Comparison of ENCODE assay signal across 21 cellular contexts in genomic region chr6:46377209-46377608, GRCh38.
DNase-seq lines count a peak whose midpoint lies in the region; ATAC-seq, FAIRE-seq and TF ChIP-seq lines count a peak whose summit lies in the region.
"Had no signal": no experiment of that assay in that cellular context is flagged by ENCODE, and none has a peak within 500 bp of the region (broad histone marks: within the 10 kb centered on the region; RNA-seq: fewer than 3 reads in every experiment).

No MANE protein-coding gene starts in this region.

- DNase-seq in GM12891 (ENCODE audit: insufficient read length, low spot score): no peak
- DNase-seq in GM12878 (ENCODE audit: low read depth, low spot score): no peak
- DNase-seq in lower lobe of right lung: no peak
- no peak for DNase-seq in HPDE6-E6E7 (ENCODE audit: extremely low spot score)
- DNase-seq: activated CD4-positive, alpha-beta memory T cell treated with anti-CD3 and anti-CD28 coated beads, Interleukin-2, amount 10 ng/mL, durations not matched to agents 7 days and 5 days; activated naive CD4-positive, alpha-beta T cell treated with Interleukin-2 at 50 U/mL for 16 hours; activated T-cell treated with anti-CD3 and anti-CD28 coated beads, Interleukin-2, amount 50 U/mL, for 24 hours; Calu3; cerebellar nuclear complex; left ventricle myocardium superior; mucosa of descending colon; NCI-H1105; NCI-H2171; NCI-H526 treated with DMSO at 0.1 percent for 48 hours; T-helper 17 cell; upper lobe of left lung had no signal

- ATAC-seq in HG02981 (IDR thresholded peaks at IDR 0.05; ENCODE audit: unreplicated experiment) (peak; percentile 4), GM12878 (no peak), lower lobe of right lung (no peak), HG02798 (IDR thresholded peaks at IDR 0.05; ENCODE audit: poor library complexity, unreplicated experiment) (no peak)
- no peak for ATAC-seq in stimulated activated memory B cell treated with anti-CD40 and anti-IgM and Interleukin-4, amounts not matched to agents 10 μg/mL and 1 μg/mL and 100 μg/mL, for 72 hours

- no peaks in the 10 kb centered on the region for H3K27me3 Mint-ChIP-seq in stimulated activated memory B cell treated with anti-CD40 and anti-IgM and Interleukin-4, amounts not matched to agents 10 μg/mL and 1 μg/mL and 100 μg/mL, for 72 hours
- H3K27me3 Mint-ChIP-seq: activated CD4-positive, alpha-beta memory T cell treated with anti-CD3 and anti-CD28 coated beads, Interleukin-2, amount 10 ng/mL, durations not matched to agents 7 days and 5 days had no signal

- SMC1A ChIA-PET in GM12878 (lab: Charles Lee; ENCODE audit: uncharacterized antibody, unreplicated experiment): interaction anchor here (1.1 kb wide), 1 partner anchor 119 kb away, joined by 3 read pairs; no protein-coding TSS in a partner anchor

- WGBS in GM12878 (ENCODE audit: insufficient coverage, insufficient replicate concordance, low lambda C conversion rate, missing lambda C conversion rate): 40% methylated on average over 8 of the region's 8 CpGs

- in situ Hi-C loops in GM12878 (cut with MboI): no loop called here

- peak; percentile 5 for FAIRE-seq in GM12891 (lab: Jason Lieb, UNC)
- FAIRE-seq in GM12878 (lab: Jason Lieb, UNC): no peak

- CTCF ChIA-PET in GM12878 (lab: Yijun Ruan, JAX): no interaction called here

- no peak overlapping the region for H3K9ac ChIP-seq in GM12878 (ENCODE audit: control insufficient read depth, insufficient read depth, low read length)

- H3K4me2 ChIP-seq in GM12878 (ENCODE audit: control insufficient read depth, insufficient read depth): peak overlapping the region; percentile 50

- intact Hi-C loops in GM12878 (cut with micrococcal nuclease; ENCODE audit: unreplicated experiment): no loop called here
- intact Hi-C loops in lower lobe of right lung (cut with DNase I): no loop called here

- H3K27ac ChIP-seq in GM12878 (ENCODE audit: control insufficient read depth, insufficient read depth): peak overlapping the region; percentile 22; the same call in 1 of the 2 replicates
- H3K27ac ChIP-seq in lower lobe of right lung: no peak overlapping the region
- H3K27ac ChIP-seq: SJSA1, upper lobe of left lung had no signal

- POLR2A ChIA-PET in GM12878 (lab: Charles Lee): no interaction called here

- peak overlapping the region; percentile 24 for H2AFZ ChIP-seq in GM12878 (ENCODE audit: control insufficient read depth, low read depth, low read length)

- BruUV-seq in GM12878 (replicated peaks; lab: Mats Ljungman, UMichigan): no TSS peak

- peaks cover 4% of the 10 kb centered on the region for H3K9me3 Mint-ChIP-seq in stimulated activated memory B cell treated with anti-CD40 and anti-IgM and Interleukin-4, amounts not matched to agents 10 μg/mL and 1 μg/mL and 100 μg/mL, for 72 hours
- H3K9me3 Mint-ChIP-seq: activated CD4-positive, alpha-beta memory T cell treated with anti-CD3 and anti-CD28 coated beads, Interleukin-2, amount 10 ng/mL, durations not matched to agents 7 days and 5 days; activated T-cell treated with anti-CD3 and anti-CD28 coated beads, Interleukin-2, amount 50 U/mL, for 24 hours had no signal

- H3K36me3 ChIP-seq in GM12878 (ENCODE audit: control insufficient read depth in 2 of 2, insufficient read depth in 2 of 2, low read length in 1 of 2) (no peaks in the 10 kb centered on the region), lower lobe of right lung (no peaks in the 10 kb centered on the region)
- H3K36me3 ChIP-seq: right atrium auricular region, SJSA1, upper lobe of left lung had no signal

- no peaks in the 10 kb centered on the region for H3K27me3 ChIP-seq in GM12878 (replicated peaks in 1 of 2; ENCODE audit: control insufficient read depth in 2 of 2, insufficient read depth in 2 of 2, low read length in 1 of 2)
- H3K27me3 ChIP-seq in lower lobe of right lung (ENCODE audit: low read depth): no peaks in the 10 kb centered on the region
- H3K27me3 ChIP-seq: right atrium auricular region, SJSA1, upper lobe of left lung had no signal

- H3K27ac Mint-ChIP-seq in stimulated activated memory B cell treated with anti-CD40 and anti-IgM and Interleukin-4, amounts not matched to agents 10 μg/mL and 1 μg/mL and 100 μg/mL, for 72 hours: peak overlapping the region; percentile 76
- H3K27ac Mint-ChIP-seq: activated CD4-positive, alpha-beta memory T cell treated with anti-CD3 and anti-CD28 coated beads, Interleukin-2, amount 10 ng/mL, durations not matched to agents 7 days and 5 days; activated T-cell treated with anti-CD3 and anti-CD28 coated beads, Interleukin-2, amount 50 U/mL, for 24 hours; T-helper 17 cell had no signal

- H4K20me1 ChIP-seq in GM12878 (ENCODE audit: control insufficient read depth, insufficient read depth): no peaks in the 10 kb centered on the region

- H3K4me3 ChIP-seq in GM12878: no peak overlapping the region
- no peak overlapping the region for H3K4me3 ChIP-seq in lower lobe of right lung
- H3K4me3 ChIP-seq: mucosa of descending colon, right atrium auricular region, SJSA1, upper lobe of left lung had no signal

- TF ChIP-seq CTCF in GM12878 (IDR thresholded peaks at IDR 0.05 in 2 of 3, conservative IDR thresholded peaks at IDR 0.05 in 1 of 3; ENCODE audit: control insufficient read depth in 2 of 3, extremely low read depth in 1 of 3, insufficient read depth in 1 of 3, low read depth in 3 of 3, low read length in 3 of 3): no peak
- no peak for TF ChIP-seq CTCF in lower lobe of right lung (IDR thresholded peaks at IDR 0.05)

- H3K4me3 Mint-ChIP-seq in stimulated activated memory B cell treated with anti-CD40 and anti-IgM and Interleukin-4, amounts not matched to agents 10 μg/mL and 1 μg/mL and 100 μg/mL, for 72 hours: peak overlapping the region; percentile 31
- H3K4me3 Mint-ChIP-seq: activated CD4-positive, alpha-beta memory T cell treated with anti-CD3 and anti-CD28 coated beads, Interleukin-2, amount 10 ng/mL, durations not matched to agents 7 days and 5 days; activated T-cell treated with anti-CD3 and anti-CD28 coated beads, Interleukin-2, amount 50 U/mL, for 24 hours had no signal

- peaks cover 48% of the 10 kb centered on the region for H3K4me1 Mint-ChIP-seq in stimulated activated memory B cell treated with anti-CD40 and anti-IgM and Interleukin-4, amounts not matched to agents 10 μg/mL and 1 μg/mL and 100 μg/mL, for 72 hours
- H3K4me1 Mint-ChIP-seq: T-helper 17 cell had no signal

- no peaks in the 10 kb centered on the region for H3K36me3 Mint-ChIP-seq in stimulated activated memory B cell treated with anti-CD40 and anti-IgM and Interleukin-4, amounts not matched to agents 10 μg/mL and 1 μg/mL and 100 μg/mL, for 72 hours

- TF ChIP-seq RAD21 in GM12878 (IDR thresholded peaks at IDR 0.05; ENCODE audit: insufficient read depth, low read depth, low read length): no peak

- H3K79me2 ChIP-seq in GM12878 (ENCODE audit: control insufficient read depth, insufficient read depth, low read length): no peaks in the 10 kb centered on the region

- no peaks in the 10 kb centered on the region; the same call in 2 of the 3 replicates for H3K9me3 ChIP-seq in GM12878 (replicated peaks; ENCODE audit: control insufficient read depth, insufficient read depth, low read length)
- no peaks in the 10 kb centered on the region for H3K9me3 ChIP-seq in lower lobe of right lung
- H3K9me3 ChIP-seq: mucosa of descending colon, right atrium auricular region, SJSA1, upper lobe of left lung had no signal

- H3K4me1 ChIP-seq in GM12878 (ENCODE audit: control insufficient read depth, insufficient read depth, low read length) (peaks cover 19% of the 10 kb centered on the region), lower lobe of right lung (peaks cover 18% of the 10 kb centered on the region)

- TF ChIP-seq POLR2A in GM12891 (IDR thresholded peaks at IDR 0.05; ENCODE audit: low read depth, low read length): no peak
- no peak for TF ChIP-seq POLR2A in GM12878 (IDR thresholded peaks at IDR 0.05; ENCODE audit: low read depth, low read length)

- no peak for TF ChIP-seq EP300 in GM12878 (IDR thresholded peaks at IDR 0.05; ENCODE audit: borderline replicate concordance in 1 of 2, control insufficient read depth in 1 of 2, low read depth in 2 of 2, low read length in 2 of 2)

- RAD21 ChIA-PET in GM12878 (lab: Charles Lee; ENCODE audit: unreplicated experiment): interaction anchor here (0.9 kb wide), 1 partner anchor 156 kb away, joined by 3 read pairs; no protein-coding TSS in a partner anchor

TF ChIP-seq in GM12891, 5 proteins besides CTCF, POLR2A, EP300 and RAD21:
- no peak for TF ChIP-seq POLR2AphosphoS5 (IDR thresholded peaks at IDR 0.05; ENCODE audit: low read depth, low read length)
- TF ChIP-seq POU2F2 (IDR thresholded peaks at IDR 0.05; ENCODE audit: low read depth, low read length): no peak
- TF ChIP-seq SPI1 (IDR thresholded peaks at IDR 0.05; ENCODE audit: low read depth, low read length): no peak
- no peak for TF ChIP-seq TAF1 (IDR thresholded peaks at IDR 0.05; ENCODE audit: low read depth, low read length)
- TF ChIP-seq PAX5 (IDR thresholded peaks at IDR 0.05; ENCODE audit: insufficient read depth, low read length, severe bottlenecking): no peak

TF ChIP-seq in GM12878, 131 proteins besides CTCF, POLR2A, EP300 and RAD21 (continues in another document):
- no peak for TF ChIP-seq ZNF217 (IDR thresholded peaks at IDR 0.05)
- no peak for TF ChIP-seq ASH2L (IDR thresholded peaks at IDR 0.05; ENCODE audit: borderline replicate concordance, low read depth)
- TF ChIP-seq PRDM15 (CRISPR knock-in tag; IDR thresholded peaks at IDR 0.05): no peak
- TF ChIP-seq EED (IDR thresholded peaks at IDR 0.05; ENCODE audit: low read depth): no peak
